8 cellular contexts compared by ENCODE assay signal in genomic region chr1:86741947-86742572, GRCh38. TPM values are rescaled to one million over a fixed set of nuclear protein-coding genes. Genes with fewer than 3 reads are reported as not detected.
DNase-seq lines count a peak whose midpoint lies in the region; ATAC-seq and TF ChIP-seq lines count a peak whose summit lies in the region.

No MANE protein-coding gene starts in this region.

- no peak for ATAC-seq in GM19455 (IDR thresholded peaks at IDR 0.05; ENCODE audit: unreplicated experiment)
- ATAC-seq in HG02870 (IDR thresholded peaks at IDR 0.05; ENCODE audit: unreplicated experiment) = no peak

- H2AFZ ChIP-seq in OCI-LY7 (ENCODE audit: low read length) = no peak overlapping the region
- no peak overlapping the region for H2AFZ ChIP-seq in mesenchymal stem cell (ENCODE audit: low read depth, low read length)

- H3K36me3 ChIP-seq in GM06990 (ENCODE audit: control insufficient read depth, insufficient read depth, low read length) (peaks cover 8% of the 10 kb centered on the region), OCI-LY7 (ENCODE audit: insufficient read depth, low read length) (peaks cover 81% of the 10 kb centered on the region), mesenchymal stem cell (ENCODE audit: control insufficient read depth in 1 of 2, insufficient read depth in 2 of 2, low read depth in 1 of 2, low read length in 2 of 2) (peaks cover 23 to 96% of the 10 kb centered on the region in 2 experiments)

- no peaks in the 10 kb centered on the region for H3K27me3 ChIP-seq in GM06990 (replicated peaks; ENCODE audit: control insufficient read depth, insufficient read depth, low read length)
- H3K27me3 ChIP-seq in mesenchymal stem cell (ENCODE audit: control insufficient read depth in 1 of 2, insufficient read depth in 1 of 2, low read length in 2 of 2) = no peaks in the 10 kb centered on the region

- H2BK15ac ChIP-seq in mesenchymal stem cell (ENCODE audit: low read depth, poor library complexity, severe bottlenecking) = no peak overlapping the region

- no peak overlapping the region for H3K4ac ChIP-seq in mesenchymal stem cell (ENCODE audit: low read depth in 1 of 2, low read length in 2 of 2)

- no peak overlapping the region for H2BK12ac ChIP-seq in mesenchymal stem cell (ENCODE audit: low read length in 2 of 2)

- H3K9me3 ChIP-seq in OCI-LY7 (ENCODE audit: low read length) = no peaks in the 10 kb centered on the region
- no peaks in the 10 kb centered on the region for H3K9me3 ChIP-seq in mesenchymal stem cell (ENCODE audit: control insufficient read depth, low read length)

- POLR2A ChIA-PET in AG04449 (lab: Yijun Ruan, JAX) = no interaction called here
- POLR2A ChIA-PET in OCI-LY7 (lab: Charles Lee) = interaction anchor here (0.6 kb wide), 1 partner anchor 32 kb away, joined by 3 read pairs; no protein-coding TSS in a partner anchor

- DNase-seq in AG04449 (ENCODE audit: low read depth, low spot score) (no peak), GM06990 (ENCODE audit: extremely low read depth, insufficient read length) (peak; percentile 9), OCI-LY7 (ENCODE audit: low spot score) (peak; percentile 56), cardiac fibroblast (ENCODE audit: low read depth in 2 of 2) (peak; percentile 61 to 67), mesenchymal stem cell (peak; percentile 51), NOMO-1 treated with dmso at 0.1 percent for 144 hours (lab: John Stamatoyannopoulos, UW; ENCODE audit: unreplicated experiment) (no peak)

- H3K23ac ChIP-seq in mesenchymal stem cell (ENCODE audit: low read length in 2 of 2) = no peak overlapping the region

- H3K9me2 ChIP-seq in OCI-LY7 (ENCODE audit: insufficient read depth, low read length) = no peaks in the 10 kb centered on the region

- BruUV-seq in OCI-LY7 (replicated peaks; lab: Mats Ljungman, UMichigan) = no TSS peak

- no peaks in the 10 kb centered on the region for H4K20me1 ChIP-seq in OCI-LY7 (ENCODE audit: insufficient read depth, low read length)

- CTCF ChIA-PET in AG04449 (lab: Yijun Ruan, JAX) = interaction anchor here (0.6 to 3.1 kb wide), 7 partner anchors 10 to 363 kb away, joined by 3 to 18 read pairs (median 5); no protein-coding TSS in a partner anchor
- CTCF ChIA-PET in OCI-LY7 (lab: Charles Lee; ENCODE audit: unreplicated experiment) = no interaction called here

- intact Hi-C loops in OCI-LY7 (cut with micrococcal nuclease; ENCODE audit: unreplicated experiment) = loop anchor here (5.0 kb wide), 1 partner anchor 240 kb away; no protein-coding TSS in a partner anchor

- peaks cover 7% of the 10 kb centered on the region for H3K4me1 ChIP-seq in OCI-LY7 (ENCODE audit: insufficient read depth, low read length, poor library complexity, severe bottlenecking)
- H3K4me1 ChIP-seq in mesenchymal stem cell (ENCODE audit: control insufficient read depth, insufficient read depth, low read depth, low read length) = no peaks in the 10 kb centered on the region

- H2BK120ac ChIP-seq in mesenchymal stem cell (ENCODE audit: low read depth, low read length) = no peak overlapping the region

- 57% methylated on average over 4 of the region's 6 CpGs for WGBS in mesenchymal stem cell

- no peak overlapping the region for H3K9ac ChIP-seq in mesenchymal stem cell (ENCODE audit: low read length)

- no peak overlapping the region for H4K8ac ChIP-seq in mesenchymal stem cell (ENCODE audit: low read length)

- no peak overlapping the region for H3K4me2 ChIP-seq in OCI-LY7 (ENCODE audit: low read length)
- H3K4me2 ChIP-seq in mesenchymal stem cell (ENCODE audit: low read length, poor library complexity, severe bottlenecking) = no peak overlapping the region

- no peak overlapping the region for H3K4me3 ChIP-seq in AG04449 (ENCODE audit: low read depth, low read length)
- H3K4me3 ChIP-seq in GM06990 (replicated peaks; ENCODE audit: low read depth, low read length) = no peak overlapping the region
- no peak overlapping the region for H3K4me3 ChIP-seq in OCI-LY7 (ENCODE audit: low read depth, low read length, poor library complexity, severe bottlenecking)
- H3K4me3 ChIP-seq in cardiac fibroblast (replicated peaks in 1 of 2; ENCODE audit: low read depth in 2 of 2, low read length in 2 of 2) = no peak overlapping the region
- H3K4me3 ChIP-seq in mesenchymal stem cell (ENCODE audit: insufficient read depth in 1 of 2, low read depth in 1 of 2, low read length in 2 of 2) = no peak overlapping the region

- no peak overlapping the region for H3K18ac ChIP-seq in mesenchymal stem cell (ENCODE audit: low read depth in 1 of 2, low read length in 2 of 2)

- no peaks in the 10 kb centered on the region for H3K79me2 ChIP-seq in OCI-LY7 (ENCODE audit: insufficient read depth, low read depth, low read length)

- H3K27ac ChIP-seq in OCI-LY7 (ENCODE audit: low read depth, low read length, poor library complexity, severe bottlenecking) (no peak overlapping the region), mesenchymal stem cell (ENCODE audit: low read length, poor library complexity, severe bottlenecking) (no peak overlapping the region)

- H2AK5ac ChIP-seq in mesenchymal stem cell (ENCODE audit: low read length, severe bottlenecking) = no peak overlapping the region

- no peak overlapping the region for H2BK5ac ChIP-seq in mesenchymal stem cell (ENCODE audit: low read depth, low read length, poor library complexity, severe bottlenecking)

- H3K79me1 ChIP-seq in mesenchymal stem cell (replicated peaks; ENCODE audit: low read length, poor library complexity, severe bottlenecking) = peaks cover 10% of the 10 kb centered on the region

- H3K14ac ChIP-seq in mesenchymal stem cell (ENCODE audit: low read length in 2 of 2) = no peak overlapping the region

- H4K91ac ChIP-seq in mesenchymal stem cell (ENCODE audit: low read length) = no peak overlapping the region

- TF ChIP-seq CTCF in AG04449 (IDR thresholded peaks at IDR 0.05; ENCODE audit: insufficient read depth, low read length, missing control alignments) (peak; percentile 22), GM06990 (IDR thresholded peaks at IDR 0.05; ENCODE audit: insufficient read depth, low read length, poor library complexity, severe bottlenecking) (peak; percentile 53), OCI-LY7 (conservative IDR thresholded peaks at IDR 0.05; ENCODE audit: low read length) (peak; percentile 98), cardiac fibroblast (IDR thresholded peaks at IDR 0.05; ENCODE audit: low read depth, low read length) (peak; percentile 47)

RNA-seq across cellular contexts. Expression of gene SH3GLB1, which starts 37.7 kb away (rescaled TPM):
- total RNA-seq in OCI-LY7 (2014; rRNA removed; shearing (Covaris generic)) = 17.7 and 18.9 TPM in 2 replicates
- total RNA-seq in OCI-LY7 (2022) = 37.5 and 39.7 TPM in 2 replicates
- polyA plus RNA-seq in mesenchymal stem cell (2013, experiment 1 of 2) = 53.5 TPM
- 57.0 TPM for polyA plus RNA-seq in mesenchymal stem cell (2013, experiment 2 of 2)

Comparison
In these comparisons a context has a peak if more than half of its experiments do, and no peak if none do; other contexts are left out.
1. DNase-seq: peak in GM06990 (single experiment), OCI-LY7 (single experiment), cardiac fibroblast (2 of 2) and mesenchymal stem cell (single experiment); none in AG04449 (single experiment) and NOMO-1 treated with dmso at 0.1 percent for 144 hours (single experiment).
2. CTCF ChIP-seq: peak in every context shown above with its lines; median percentile 98 in OCI-LY7; 53 in GM06990; 47 in cardiac fibroblast; 22 in AG04449.